ENCODE assay signal across 8 cellular contexts in genomic region chr11:63682045-63682915, GRCh38. TPM values are rescaled to one million over a fixed set of nuclear protein-coding genes. Genes with fewer than 3 reads are reported as not detected.
A peak's percentile ranks its signal among the peaks of the same experiment; 100 is the strongest.
DNase-seq lines count a peak whose midpoint lies in the region; ATAC-seq and TF ChIP-seq lines count a peak whose summit lies in the region.

No MANE protein-coding gene starts in this region.

- ATAC-seq in HG03342 (IDR thresholded peaks at IDR 0.05; ENCODE audit: unreplicated experiment), result peak; percentile 6
- peak; percentile 26 to 30 for ATAC-seq in stimulated activated naive B cell treated with anti-CD40 and anti-IgM and Interleukin-4, amounts not matched to agents 10 μg/mL and 1 μg/mL and 100 μg/mL, for 72 hours (replicated peaks)
- ATAC-seq in GM21381 (IDR thresholded peaks at IDR 0.05; ENCODE audit: unreplicated experiment), result no peak
- no peak for ATAC-seq in HG02588 (IDR thresholded peaks at IDR 0.05; ENCODE audit: unreplicated experiment)

- H3K27ac Mint-ChIP-seq in stimulated activated naive B cell treated with anti-CD40 and anti-IgM and Interleukin-4, amounts not matched to agents 10 μg/mL and 1 μg/mL and 100 μg/mL, for 72 hours, result peak overlapping the region; percentile 89

- H3K27me3 Mint-ChIP-seq in stimulated activated naive B cell treated with anti-CD40 and anti-IgM and Interleukin-4, amounts not matched to agents 10 μg/mL and 1 μg/mL and 100 μg/mL, for 72 hours, result no peaks in the 10 kb centered on the region

- H3K4me3 ChIP-seq in GM12865 (ENCODE audit: low read depth, low read length) (peak overlapping the region; percentile 92), Peyer's patch (peak overlapping the region; percentile 58 to 92 (median 82)), choroid plexus epithelial cell (ENCODE audit: low read depth, low read length) (peak overlapping the region; percentile 92), liver (ENCODE audit: low read depth in 1 of 3, low read length in 3 of 3) (peak overlapping the region; percentile 86 to 91 (median 90))

- H3K9me3 ChIP-seq in Peyer's patch (no peaks in the 10 kb centered on the region), liver (ENCODE audit: control insufficient read depth in 4 of 4, low read length in 3 of 4) (no peaks in the 10 kb centered on the region)

- no peak for TF ChIP-seq RAD21 in liver (IDR thresholded peaks at IDR 0.05)

- no peak for TF ChIP-seq POLR2A in Peyer's patch (IDR thresholded peaks at IDR 0.05)

- H3K27me3 ChIP-seq in Peyer's patch (no peaks in the 10 kb centered on the region), liver (ENCODE audit: control insufficient read depth in 4 of 4, insufficient read depth in 4 of 4, low read length in 3 of 4) (no peaks in the 10 kb centered on the region)

- H3K4me3 Mint-ChIP-seq in stimulated activated naive B cell treated with anti-CD40 and anti-IgM and Interleukin-4, amounts not matched to agents 10 μg/mL and 1 μg/mL and 100 μg/mL, for 72 hours, result peak overlapping the region; percentile 85 to 87

- H3K36me3 ChIP-seq in Peyer's patch (no peaks in the 10 kb centered on the region), liver (ENCODE audit: control insufficient read depth in 4 of 4, insufficient read depth in 3 of 4, low read depth in 1 of 4, low read length in 3 of 4) (no peaks in the 10 kb centered on the region)

- TF ChIP-seq CTCF in GM12865 (IDR thresholded peaks at IDR 0.05; ENCODE audit: insufficient read depth, low read depth, low read length, missing control alignments) (peak; percentile 34), Peyer's patch (IDR thresholded peaks at IDR 0.05) (peak in 5 of 6 experiments; percentile 19 to 56 (median 41)), choroid plexus epithelial cell (conservative IDR thresholded peaks at IDR 0.05; ENCODE audit: low read depth, low read length) (no peak), liver (IDR thresholded peaks at IDR 0.05; ENCODE audit: low read depth, low read length, missing input control) (peak; percentile 33)

- DNase-seq in GM12865 (ENCODE audit: low read depth) (peak; percentile 12), Peyer's patch (peak in 1 of 3 donors; percentile 58), choroid plexus epithelial cell (ENCODE audit: low read depth) (no peak)
- no peak for DNase-seq in stimulated activated naive B cell treated with anti-CD40 and anti-IgM and Interleukin-4, amounts not matched to agents 10 μg/mL and 1 μg/mL and 100 μg/mL, for 72 hours

- peaks cover 0 to 1% of the 10 kb centered on the region in 2 donors for H3K36me3 Mint-ChIP-seq in stimulated activated naive B cell treated with anti-CD40 and anti-IgM and Interleukin-4, amounts not matched to agents 10 μg/mL and 1 μg/mL and 100 μg/mL, for 72 hours

- H3K27ac ChIP-seq in Peyer's patch (peak overlapping the region; percentile 89 to 96 (median 93)), liver (ENCODE audit: low read depth in 1 of 2, low read length in 2 of 2) (peak overlapping the region; percentile 95 to 97)

- no peaks in the 10 kb centered on the region for H3K9me3 Mint-ChIP-seq in stimulated activated naive B cell treated with anti-CD40 and anti-IgM and Interleukin-4, amounts not matched to agents 10 μg/mL and 1 μg/mL and 100 μg/mL, for 72 hours

- H3K4me1 Mint-ChIP-seq in stimulated activated naive B cell treated with anti-CD40 and anti-IgM and Interleukin-4, amounts not matched to agents 10 μg/mL and 1 μg/mL and 100 μg/mL, for 72 hours, result peaks cover 14 to 27% of the 10 kb centered on the region in 2 donors

- WGBS in liver, result 14% methylated on average over 17 of the region's 17 CpGs

- H3K9ac ChIP-seq in liver (ENCODE audit: low read depth in 1 of 2, low read length in 2 of 2), result peak overlapping the region; percentile 67 to 88

- H3K4me1 ChIP-seq in Peyer's patch (peaks cover 0 to 25% (median 2%) of the 10 kb centered on the region in 4 donors), liver (ENCODE audit: control insufficient read depth in 4 of 4, insufficient read depth in 4 of 4, low read length in 3 of 4) (peaks cover 0 to 19% (median 16%) of the 10 kb centered on the region in 4 donors)

TF ChIP-seq in liver, 16 proteins besides CTCF, POLR2A, EP300 and RAD21:
- TF ChIP-seq YY1 (IDR thresholded peaks at IDR 0.05) (peak; percentile 36), GABPA (IDR thresholded peaks at IDR 0.05 in 1 of 2, conservative IDR thresholded peaks at IDR 0.05 in 1 of 2) (no peak), ZBTB33 (IDR thresholded peaks at IDR 0.05) (no peak), SP1 (IDR thresholded peaks at IDR 0.05) (no peak), RXRA (IDR thresholded peaks at IDR 0.05) (no peak), FOXA1 (IDR thresholded peaks at IDR 0.05) (no peak)

RNA-seq across cellular contexts. Expression of gene RTN3, which starts 1.0 kb away (rescaled TPM):
- total RNA-seq in Peyer's patch (100 to 1,000 TPM in 3 of 4 donors, 10 to 100 TPM in 1; 47.9 to 132 (median 101) TPM), liver (10 to 100 TPM; 29.7 to 31.0 TPM)
- 10 to 100 TPM; 31.9 to 49.3 TPM for polyA plus RNA-seq in liver

RNA-seq across cellular contexts. Expression of gene ATL3, which starts 11.1 kb away (rescaled TPM):
- total RNA-seq in Peyer's patch (10 to 100 TPM; 25.5 to 38.4 (median 31.3) TPM), liver (10 to 100 TPM; 24.5 to 33.6 TPM)
- 1 to 10 TPM; 5.9 to 7.9 TPM for polyA plus RNA-seq in liver

Comparison
In these comparisons a context has a peak if more than half of its experiments do, and no peak if none do; other contexts are left out.
1. ATAC-seq: peak in HG03342 (single experiment) and stimulated activated naive B cell treated with anti-CD40 and anti-IgM and Interleukin-4, amounts not matched to agents 10 μg/mL and 1 μg/mL and 100 μg/mL, for 72 hours (2 of 2); none in GM21381 (single experiment) and HG02588 (single experiment).
2. Peak in every context shown above with its lines, with median percentiles within 50 percentile points of each other: H3K4me3 ChIP-seq.